ENCODE assay signal across 18 cellular contexts in genomic region chr7:13656330-13656729, GRCh38.
DNase-seq lines count a peak whose midpoint lies in the region; ATAC-seq, FAIRE-seq and TF ChIP-seq lines count a peak whose summit lies in the region.
"Had no signal": no experiment of that assay in that cellular context is flagged by ENCODE, and none has a peak within 500 bp of the region (broad histone marks: within the 10 kb centered on the region; RNA-seq: fewer than 3 reads in every experiment).

No MANE protein-coding gene starts in this region.

- no peak for ATAC-seq in IMR-90 (ENCODE audit: low read depth)
- ATAC-seq: CD8-positive, alpha-beta T cell; GM23338 had no signal

- no peak overlapping the region for H2BK120ac ChIP-seq in IMR-90 (ENCODE audit: low read depth, low read length)

- H4K20me1 ChIP-seq in GM23248 (ENCODE audit: insufficient read depth) (no peaks in the 10 kb centered on the region), IMR-90 (ENCODE audit: insufficient read depth, low read length) (no peaks in the 10 kb centered on the region)
- H4K20me1 ChIP-seq: BLaER1 had no signal

- POLR2A ChIA-PET in IMR-90 (lab: Charles Lee; ENCODE audit: unreplicated experiment), result no interaction called here

- DNase-seq in GM23248, result no peak
- DNase-seq in IMR-90, result no peak
- no peak for DNase-seq in urothelium cell line (ENCODE audit: low spot score)
- no peak for DNase-seq in Peyer's patch
- no peak for DNase-seq in UCSD-AML1 (lab: John Stamatoyannopoulos, UW; ENCODE audit: unreplicated experiment)
- DNase-seq: Caco-2; CD4-positive, CD25-positive, alpha-beta regulatory T cell; CD8-positive, alpha-beta T cell; DMS153; DND-41; HFFc6 had no signal

- H4K91ac ChIP-seq in IMR-90 (ENCODE audit: insufficient read depth, low read depth, low read length), result no peak overlapping the region

- H3K9me1 ChIP-seq in IMR-90 (ENCODE audit: insufficient read depth, low read length), result no peaks in the 10 kb centered on the region

- no peaks in the 10 kb centered on the region for H3K4me1 ChIP-seq in GM23248 (ENCODE audit: insufficient read depth)
- no peaks in the 10 kb centered on the region for H3K4me1 ChIP-seq in IMR-90 (ENCODE audit: control insufficient read depth, insufficient read depth, low read length)
- H3K4me1 ChIP-seq in neuron (ENCODE audit: insufficient read depth, low read length), result no peaks in the 10 kb centered on the region
- no peaks in the 10 kb centered on the region for H3K4me1 ChIP-seq in Peyer's patch
- H3K4me1 ChIP-seq: BLaER1, Caco-2, HAP-1 had no signal

- H3K56ac ChIP-seq in IMR-90 (ENCODE audit: extremely low read depth, insufficient read depth, low read length), result no peak overlapping the region

- H3K79me1 ChIP-seq in IMR-90 (ENCODE audit: low read depth in 1 of 2, low read length in 2 of 2), result no peaks in the 10 kb centered on the region

- in situ Hi-C loops in GM23248 (cut with MboI) (no loop called here), IMR-90 (cut with MboI; ENCODE audit: low sequenced_read_pairs) (no loop called here)

- no peak overlapping the region for H3K18ac ChIP-seq in IMR-90 (ENCODE audit: low read depth, low read length)

- no peaks in the 10 kb centered on the region for H3K36me3 ChIP-seq in GM23248 (ENCODE audit: low read depth)
- no peaks in the 10 kb centered on the region for H3K36me3 ChIP-seq in IMR-90 (ENCODE audit: control insufficient read depth, insufficient read depth, low read length)
- no peaks in the 10 kb centered on the region for H3K36me3 ChIP-seq in neuron (ENCODE audit: insufficient read depth, low read length)
- no peaks in the 10 kb centered on the region for H3K36me3 ChIP-seq in Peyer's patch
- H3K36me3 ChIP-seq: BLaER1, HAP-1 had no signal

- H3K4ac ChIP-seq in IMR-90 (ENCODE audit: low read depth, low read length), result no peak overlapping the region

- intact Hi-C loops in IMR-90 (cut with micrococcal nuclease), result loop anchor here (10.0 kb wide), 1 partner anchor 798 kb away; no protein-coding TSS in a partner anchor

- no peak overlapping the region for H3K9ac ChIP-seq in GM23248
- no peak overlapping the region for H3K9ac ChIP-seq in IMR-90 (ENCODE audit: low read depth, low read length)
- H3K9ac ChIP-seq: BLaER1 had no signal

- H3K23ac ChIP-seq in IMR-90 (ENCODE audit: low read depth, low read length), result no peak overlapping the region

- H2BK5ac ChIP-seq in IMR-90 (ENCODE audit: low read depth, low read length, poor library complexity, severe bottlenecking), result no peak overlapping the region

- H2BK15ac ChIP-seq in IMR-90 (ENCODE audit: low read depth, low read length), result no peak overlapping the region

- H3K27me3 ChIP-seq in GM23248 (replicated peaks; ENCODE audit: insufficient read depth) (no peaks in the 10 kb centered on the region), IMR-90 (ENCODE audit: control insufficient read depth, insufficient read depth, low read length) (no peaks in the 10 kb centered on the region), neuron (ENCODE audit: insufficient read depth, low read length) (no peaks in the 10 kb centered on the region), Peyer's patch (no peaks in the 10 kb centered on the region)
- H3K27me3 ChIP-seq: BLaER1 had no signal

- H2BK20ac ChIP-seq in IMR-90 (ENCODE audit: low read depth, low read length), result no peak overlapping the region

- CTCF ChIA-PET in IMR-90 (lab: Yijun Ruan, JAX), result interaction anchor here (0.6 kb wide), 1 partner anchor 173 kb away, joined by 3 read pairs; no protein-coding TSS in a partner anchor

- FAIRE-seq in urothelium cell line (lab: Jason Lieb, UNC), result no peak
- FAIRE-seq: G401.6, GM12892 had no signal

- H2AFZ ChIP-seq in GM23248, result 0 out of 2 replicates have a peak overlapping the region, but pooled peaks have one; percentile 5
- no peak overlapping the region for H2AFZ ChIP-seq in IMR-90 (replicated peaks; ENCODE audit: low read length, poor library complexity)
- peak overlapping the region; percentile 36 for H2AFZ ChIP-seq in neuron (ENCODE audit: low read depth, low read length)
- H2AFZ ChIP-seq: GM23338 had no signal

- H3K4me2 ChIP-seq in GM23248 (ENCODE audit: unreplicated experiment) (no peak overlapping the region), IMR-90 (ENCODE audit: low read depth, low read length) (no peak overlapping the region)
- H3K4me2 ChIP-seq: BLaER1, GM23338 had no signal

- WGBS in GM23248 (ENCODE audit: low coverage in 1 of 2, low lambda C conversion rate in 2 of 2, missing lambda C conversion rate in 2 of 2), 2 experiments, result 40 to 41% methylated on average over 1 of the region's 1 CpG
- no CpG with 5 or more reads among the region's 1 CpG for WGBS in IMR-90 (ENCODE audit: extremely low coverage in 2 of 2, insufficient read length in 1 of 2), 2 experiments

- H3K9me3 ChIP-seq in GM23248 (ENCODE audit: low read depth) (no peaks in the 10 kb centered on the region), IMR-90 (ENCODE audit: control insufficient read depth, insufficient read depth, low read length) (no peaks in the 10 kb centered on the region), neuron (ENCODE audit: low read length) (no peaks in the 10 kb centered on the region), Peyer's patch (no peaks in the 10 kb centered on the region)
- H3K9me3 ChIP-seq: BLaER1, HAP-1 had no signal

- dilution Hi-C loops in IMR-90 (cut with HindIII; ENCODE audit: low sequenced_read_pairs, unreplicated experiment), result no loop called here

- no peak overlapping the region for H4K8ac ChIP-seq in IMR-90 (ENCODE audit: low read depth in 2 of 2, low read length in 2 of 2)

- TF ChIP-seq RAD21 in IMR-90 (IDR thresholded peaks at IDR 0.05; ENCODE audit: low read length), result no peak

- TF ChIP-seq POLR2A in IMR-90 (IDR thresholded peaks at IDR 0.05; ENCODE audit: low read depth, low read length) (no peak), Peyer's patch (IDR thresholded peaks at IDR 0.05) (no peak)

- H3K27ac ChIP-seq in GM23248, result no peak overlapping the region
- H3K27ac ChIP-seq in IMR-90 (ENCODE audit: insufficient read depth, low read length), result no peak overlapping the region
- no peak overlapping the region for H3K27ac ChIP-seq in Peyer's patch
- H3K27ac ChIP-seq: BLaER1, C4-2B had no signal

- no peak for TF ChIP-seq CTCF in IMR-90 (conservative IDR thresholded peaks at IDR 0.05; ENCODE audit: low read depth, low read length)
- no peak for TF ChIP-seq CTCF in Peyer's patch (IDR thresholded peaks at IDR 0.05)

- H3K14ac ChIP-seq in IMR-90 (replicated peaks; ENCODE audit: low read depth, low read length), result no peak overlapping the region

- no TSS peak for BruUV-seq in IMR-90 (replicated peaks; lab: Mats Ljungman, UMichigan)

- H2AK9ac ChIP-seq in IMR-90 (replicated peaks; ENCODE audit: low read depth, low read length, poor library complexity), result no peak overlapping the region

- H4K5ac ChIP-seq in IMR-90 (ENCODE audit: low read depth, low read length), result no peak overlapping the region

- H3K4me3 ChIP-seq in GM23248 (no peak overlapping the region), IMR-90 (ENCODE audit: insufficient read depth, low read depth, low read length) (no peak overlapping the region), neuron (ENCODE audit: low read length) (no peak overlapping the region), Peyer's patch (no peak overlapping the region)
- H3K4me3 ChIP-seq: BLaER1, GM23338, HAP-1 had no signal

- no peaks in the 10 kb centered on the region for H3K79me2 ChIP-seq in GM23248 (ENCODE audit: insufficient read depth)

- no peaks in the 10 kb centered on the region for H3F3A ChIP-seq in GM23248 (ENCODE audit: insufficient read depth)

- H2AK5ac ChIP-seq in IMR-90 (ENCODE audit: low read depth, low read length), result no peak overlapping the region

- H3K9me2 ChIP-seq in GM23248 (ENCODE audit: insufficient read depth), result no peaks in the 10 kb centered on the region

TF ChIP-seq in IMR-90, 13 proteins besides CTCF, POLR2A, EP300 and RAD21:
- TF ChIP-seq, protein P1, sequence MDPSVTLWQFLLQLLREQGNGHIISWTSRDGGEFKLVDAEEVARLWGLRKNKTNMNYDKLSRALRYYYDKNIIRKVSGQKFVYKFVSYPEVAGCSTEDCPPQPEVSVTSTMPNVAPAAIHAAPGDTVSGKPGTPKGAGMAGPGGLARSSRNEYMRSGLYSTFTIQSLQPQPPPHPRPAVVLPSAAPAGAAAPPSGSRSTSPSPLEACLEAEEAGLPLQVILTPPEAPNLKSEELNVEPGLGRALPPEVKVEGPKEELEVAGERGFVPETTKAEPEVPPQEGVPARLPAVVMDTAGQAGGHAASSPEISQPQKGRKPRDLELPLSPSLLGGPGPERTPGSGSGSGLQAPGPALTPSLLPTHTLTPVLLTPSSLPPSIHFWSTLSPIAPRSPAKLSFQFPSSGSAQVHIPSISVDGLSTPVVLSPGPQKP (IDR thresholded peaks at IDR 0.05; ENCODE audit: borderline replicate concordance, low read depth, low read length), result no peak
- TF ChIP-seq CHD1 (IDR thresholded peaks at IDR 0.05; ENCODE audit: low read depth, low read length) (no peak), MAFK (IDR thresholded peaks at IDR 0.05; ENCODE audit: low read depth, low read length) (peak; percentile 68)
